ENCODE assay signal across 1 cellular context in genomic region chr4:89056953-89057398, GRCh38.
TF ChIP-seq lines count a peak whose summit lies in the region.

TSS of gene FAM13A (minus strand) at chr4:89057185. CDS start at chr4:89056964, 221 bp downstream.

TF ChIP-seq in K562, 482 proteins besides CTCF, POLR2A, EP300 and RAD21 (continued from another document and continues in another):
- peak; percentile 82; the same call in 1 of the 2 replicates for TF ChIP-seq NKRF (IDR thresholded peaks at IDR 0.05; ENCODE audit: borderline replicate concordance)
- TF ChIP-seq NELFE (IDR thresholded peaks at IDR 0.05; ENCODE audit: insufficient read depth, insufficient read length): no peak
- TF ChIP-seq ETV6 (IDR thresholded peaks at IDR 0.05; ENCODE audit: borderline replicate concordance in 1 of 2, low read depth in 2 of 2, low read length in 1 of 2): no peak
- no peak for TF ChIP-seq ETV6 (CRISPR knock-in tag; IDR thresholded peaks at IDR 0.05; ENCODE audit: borderline replicate concordance)
- TF ChIP-seq HDAC1 (IDR thresholded peaks at IDR 0.05): peak in 1 of 2 experiments; percentile 81; a peak in 2 of 4 replicates
- no peak for TF ChIP-seq BRF1 (IDR thresholded peaks at IDR 0.05; ENCODE audit: borderline replicate concordance, extremely low read depth, insufficient read length)
- TF ChIP-seq ZBTB11 (CRISPR knock-in tag; IDR thresholded peaks at IDR 0.05): 0 out of 6 replicates have a peak, but pooled peaks of 1 of the 3 experiments have one; percentile 45
- TF ChIP-seq E2F4 (CRISPR knock-in tag; IDR thresholded peaks at IDR 0.05; ENCODE audit: low read depth): no peak
- no peak for TF ChIP-seq NFXL1 (CRISPR knock-in tag; IDR thresholded peaks at IDR 0.05)
- TF ChIP-seq ZNF717 (CRISPR knock-in tag; IDR thresholded peaks at IDR 0.05): no peak
- TF ChIP-seq TARDBP (IDR thresholded peaks at IDR 0.05): no peak
- peak; percentile 49; the same call in 1 of the 2 replicates for TF ChIP-seq GTF2F1 (IDR thresholded peaks at IDR 0.05; ENCODE audit: low read depth, low read length)
- no peak for TF ChIP-seq FOXA3 (CRISPR knock-in tag; conservative IDR thresholded peaks at IDR 0.05 in 1 of 2, IDR thresholded peaks at IDR 0.05 in 1 of 2)
- TF ChIP-seq ZNF75A (CRISPR knock-in tag; IDR thresholded peaks at IDR 0.05): no peak
- no peak for TF ChIP-seq ZFP30 (CRISPR knock-in tag; IDR thresholded peaks at IDR 0.05; ENCODE audit: borderline replicate concordance)
- TF ChIP-seq TCF3 (CRISPR knock-in tag; IDR thresholded peaks at IDR 0.05): 0 out of 2 replicates have a peak, but pooled peaks have one; percentile 20
- no peak for TF ChIP-seq ZNF407 (IDR thresholded peaks at IDR 0.05; ENCODE audit: low read depth)
- 0 out of 4 replicates have a peak, but pooled peaks have one; percentile 54 to 66 for TF ChIP-seq ARNT (IDR thresholded peaks at IDR 0.05)
- peak; percentile 50 for TF ChIP-seq POLR2G (IDR thresholded peaks at IDR 0.05; ENCODE audit: low read depth, low read length)
- no peak for TF ChIP-seq E2F3 (CRISPR knock-in tag; IDR thresholded peaks at IDR 0.05)
- no peak for TF ChIP-seq ZBTB34 (CRISPR knock-in tag; IDR thresholded peaks at IDR 0.05)
- 0 out of 2 replicates have a peak, but pooled peaks have one; percentile 20 for TF ChIP-seq MYNN (IDR thresholded peaks at IDR 0.05)
- no peak for TF ChIP-seq MYNN (CRISPR knock-in tag; IDR thresholded peaks at IDR 0.05)
- TF ChIP-seq ELK3 (CRISPR knock-in tag; IDR thresholded peaks at IDR 0.05): no peak
- no peak for TF ChIP-seq ZNF668 (CRISPR knock-in tag; IDR thresholded peaks at IDR 0.05)
- TF ChIP-seq MXD1 (CRISPR knock-in tag; IDR thresholded peaks at IDR 0.05; ENCODE audit: borderline replicate concordance, poor library complexity, severe bottlenecking): no peak
- no peak for TF ChIP-seq FOXJ3 (CRISPR knock-in tag; IDR thresholded peaks at IDR 0.05)
- TF ChIP-seq MBD1 (CRISPR knock-in tag; IDR thresholded peaks at IDR 0.05): no peak
- no peak for TF ChIP-seq ZSCAN32 (CRISPR knock-in tag; IDR thresholded peaks at IDR 0.05)
- no peak for TF ChIP-seq TGIF2 (CRISPR knock-in tag; IDR thresholded peaks at IDR 0.05)
- TF ChIP-seq CREB1 (IDR thresholded peaks at IDR 0.05): peak; percentile 39; the same call in 1 of the 2 replicates
- no peak for TF ChIP-seq CREB1 (CRISPR knock-in tag; IDR thresholded peaks at IDR 0.05)
- TF ChIP-seq SP2 (IDR thresholded peaks at IDR 0.05; ENCODE audit: extremely low read depth, low read depth, low read length, poor library complexity, severe bottlenecking): no peak
- TF ChIP-seq CHCHD3 (CRISPR knock-in tag; IDR thresholded peaks at IDR 0.05): no peak
- no peak for TF ChIP-seq ZNF277 (CRISPR knock-in tag; IDR thresholded peaks at IDR 0.05; ENCODE audit: borderline replicate concordance)
